28 cellular contexts compared by ENCODE assay signal in the genomic region with DNA sequence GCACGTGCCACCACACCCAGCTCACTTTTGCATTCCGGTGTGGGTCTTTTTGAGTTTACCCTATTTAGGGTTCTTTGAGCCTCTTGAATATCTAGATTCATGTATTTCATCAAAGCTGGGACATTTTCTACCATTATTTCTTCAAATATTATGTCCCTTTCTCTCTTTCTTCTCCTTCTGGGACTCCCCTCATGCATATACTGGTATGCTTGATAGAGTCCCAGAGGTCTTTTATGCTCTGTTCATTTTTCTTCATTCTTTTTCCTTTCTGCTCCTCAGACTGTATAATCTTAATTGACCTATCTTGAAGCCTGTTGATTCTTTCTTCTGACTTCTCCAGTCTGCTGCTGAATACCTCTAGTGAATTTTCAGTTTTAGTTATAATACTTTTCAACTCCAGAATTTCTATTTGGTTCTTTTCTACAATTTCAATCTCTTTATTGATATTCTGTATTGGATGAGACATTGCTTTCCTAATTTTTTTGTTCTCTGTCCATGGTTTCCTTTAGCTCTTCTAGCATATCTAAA.
"Had no signal": no experiment of that assay in that cellular context is flagged by ENCODE, and none has a peak within 500 bp of the region (broad histone marks: within the 10 kb centered on the region; RNA-seq: fewer than 3 reads in every experiment).

No MANE protein-coding gene starts in this region.

- H3K36me3 ChIP-seq: colonic mucosa, uterus had no signal

- H3K4me1 ChIP-seq: colonic mucosa, esophagus squamous epithelium, heart right ventricle, left lung, psoas muscle, suprapubic skin, transverse colon, upper lobe of right lung, uterus had no signal

- DNase-seq: colonic mucosa; effector CD8-positive, alpha-beta T cell; endodermal cell; erythroblast; esophagus squamous epithelium; foreskin melanocyte; glutamatergic neuron; heart right ventricle; hippocampal formation; left cardiac atrium; left lung; mesendoderm; midbrain; naive thymus-derived CD8-positive, alpha-beta T cell; nephron progenitor cell; nucleus accumbens; psoas muscle; right cardiac atrium; stimulated activated CD4-positive, alpha-beta T cell treated with anti-CD3 and anti-CD28 coated beads, Interleukin-15, amount 100 ng/mL, for 24 hours; stimulated activated CD4-positive, alpha-beta T cell treated with anti-CD3 and anti-CD28 coated beads, Interleukin-2, amount 100 ng/mL, for 48 hours; stimulated activated naive CD4-positive, alpha-beta T cell; stimulated activated naive CD8-positive, alpha-beta T cell treated with anti-CD3 and anti-CD28 coated beads, Interleukin-15, amount 100 ng/mL, for 72 hours; transverse colon; upper lobe of right lung; uterus had no signal

- ATAC-seq: heart right ventricle; left cardiac atrium; left lung; naive thymus-derived CD8-positive, alpha-beta T cell; psoas muscle; right cardiac atrium; stimulated activated naive CD8-positive, alpha-beta T cell treated with anti-CD3 and anti-CD28 coated beads, Interleukin-15, amount 100 ng/mL, for 72 hours; upper lobe of right lung had no signal

- H3K27ac ChIP-seq: colonic mucosa, esophagus squamous epithelium, heart right ventricle, left lung, psoas muscle, skin epidermis, suprapubic skin, transverse colon, upper lobe of right lung, uterus had no signal

- FAIRE-seq: islet of Langerhans had no signal

- H3K9me3 ChIP-seq: colonic mucosa, upper lobe of right lung had no signal

- H3K27me3 ChIP-seq: colonic mucosa, esophagus squamous epithelium, heart right ventricle, left lung, suprapubic skin, transverse colon, upper lobe of right lung, uterus had no signal

- H3K4me3 ChIP-seq: colonic mucosa, esophagus squamous epithelium, heart right ventricle, left lung, psoas muscle, skin epidermis, suprapubic skin, transverse colon, upper lobe of right lung had no signal
